In genomic region chr3:148211725-148212124, GRCh38 we compare ENCODE assay signal across 15 cellular contexts.
A peak's percentile ranks its signal among the peaks of the same experiment; 100 is the strongest.
DNase-seq lines count a peak whose midpoint lies in the region; ATAC-seq, FAIRE-seq and TF ChIP-seq lines count a peak whose summit lies in the region.
"Had no signal": no experiment of that assay in that cellular context is flagged by ENCODE, and none has a peak within 500 bp of the region (broad histone marks: within the 10 kb centered on the region; RNA-seq: fewer than 3 reads in every experiment).

No MANE protein-coding gene starts in this region.

- no peaks in the 10 kb centered on the region for H3K27me3 Mint-ChIP-seq in astrocyte (ENCODE audit: low read depth, unreplicated experiment)
- H3K27me3 Mint-ChIP-seq: activated CD4-positive, alpha-beta T cell treated with anti-CD3 and anti-CD28 coated beads, Interleukin-2, amount 10 ng/mL, durations not matched to agents 24 days and 14 days; activated naive CD8-positive, alpha-beta T cell treated with anti-CD3 and anti-CD28 coated beads, Interleukin-2, amount 10 ng/mL, durations not matched to agents 7 days and 5 days; stimulated activated naive CD8-positive, alpha-beta T cell treated with anti-CD3 and anti-CD28 coated beads, Interleukin-15, Interleukin-2, amounts not matched to agents 100 ng/mL and 50 ng/mL, for 24 hours had no signal

- H3K4me1 Mint-ChIP-seq in astrocyte (ENCODE audit: low read depth, unreplicated experiment), result peaks cover 8% of the 10 kb centered on the region
- H3K4me1 Mint-ChIP-seq: activated CD4-positive, alpha-beta T cell treated with anti-CD3 and anti-CD28 coated beads, Interleukin-2, amount 10 ng/mL, durations not matched to agents 24 days and 14 days; activated naive CD8-positive, alpha-beta T cell treated with anti-CD3 and anti-CD28 coated beads, Interleukin-2, amount 10 ng/mL, durations not matched to agents 7 days and 5 days had no signal

- H2AFZ ChIP-seq in astrocyte (ENCODE audit: low read depth, low read length) (no peak overlapping the region), Karpas-422 (ENCODE audit: low read length) (no peak overlapping the region)

- H3K9me3 Mint-ChIP-seq in astrocyte (ENCODE audit: unreplicated experiment), result no peaks in the 10 kb centered on the region
- H3K9me3 Mint-ChIP-seq: activated naive CD8-positive, alpha-beta T cell treated with anti-CD3 and anti-CD28 coated beads, Interleukin-2, amount 10 ng/mL, durations not matched to agents 7 days and 5 days had no signal

- H3K4me3 Mint-ChIP-seq in astrocyte (ENCODE audit: unreplicated experiment), result no peak overlapping the region
- H3K4me3 Mint-ChIP-seq: activated CD4-positive, alpha-beta T cell treated with anti-CD3 and anti-CD28 coated beads, Interleukin-2, amount 10 ng/mL, durations not matched to agents 24 days and 14 days; activated naive CD8-positive, alpha-beta T cell treated with anti-CD3 and anti-CD28 coated beads, Interleukin-2, amount 10 ng/mL, durations not matched to agents 7 days and 5 days; stimulated activated naive CD8-positive, alpha-beta T cell treated with anti-CD3 and anti-CD28 coated beads, Interleukin-15, Interleukin-2, amounts not matched to agents 100 ng/mL and 50 ng/mL, for 24 hours had no signal

- H3K27me3 ChIP-seq in astrocyte (ENCODE audit: insufficient read depth, low read length), result no peaks in the 10 kb centered on the region
- H3K27me3 ChIP-seq in prostate gland (replicated peaks; ENCODE audit: insufficient read depth), result no peaks in the 10 kb centered on the region
- H3K27me3 ChIP-seq in Karpas-422 (ENCODE audit: low read length), result no peaks in the 10 kb centered on the region

- FAIRE-seq in astrocyte (lab: Jason Lieb, UNC), result no peak

- TF ChIP-seq CTCF in astrocyte (IDR thresholded peaks at IDR 0.05; ENCODE audit: insufficient read depth, low read depth, low read length), result no peak
- TF ChIP-seq CTCF in prostate gland (IDR thresholded peaks at IDR 0.05), result no peak

- no peak overlapping the region for H3K4me3 ChIP-seq in astrocyte (ENCODE audit: insufficient read depth, low read depth, low read length)
- H3K4me3 ChIP-seq in skeletal muscle cell (ENCODE audit: low read depth, low read length), result no peak overlapping the region
- H3K4me3 ChIP-seq in prostate gland, result no peak overlapping the region
- no peak overlapping the region for H3K4me3 ChIP-seq in Karpas-422 (ENCODE audit: low read length)
- H3K4me3 ChIP-seq: skin epidermis had no signal

- H4K20me1 ChIP-seq in astrocyte (ENCODE audit: insufficient read depth, low read length) (no peaks in the 10 kb centered on the region), Karpas-422 (ENCODE audit: insufficient read depth, low read depth, low read length) (no peaks in the 10 kb centered on the region)

- H3K27ac ChIP-seq in astrocyte (ENCODE audit: low read depth, low read length), result no peak overlapping the region
- no peak overlapping the region for H3K27ac ChIP-seq in prostate gland
- H3K27ac ChIP-seq in Karpas-422 (ENCODE audit: low read length), result no peak overlapping the region
- H3K27ac ChIP-seq: KMS-11, skin epidermis had no signal

- no peak for TF ChIP-seq POLR2A in prostate gland (IDR thresholded peaks at IDR 0.05)

- H3K36me3 ChIP-seq in astrocyte (ENCODE audit: insufficient read depth, low read length) (no peaks in the 10 kb centered on the region), prostate gland (no peaks in the 10 kb centered on the region), Karpas-422 (ENCODE audit: insufficient read depth, low read length) (no peaks in the 10 kb centered on the region)

- H3K4me2 ChIP-seq in astrocyte (ENCODE audit: low read length) (no peak overlapping the region), Karpas-422 (ENCODE audit: low read depth, low read length, poor library complexity, severe bottlenecking) (no peak overlapping the region)
- H3K4me2 ChIP-seq: KMS-11 had no signal

- peak overlapping the region; percentile 42 for H3K27ac Mint-ChIP-seq in astrocyte (ENCODE audit: unreplicated experiment)
- H3K27ac Mint-ChIP-seq: activated CD4-positive, alpha-beta T cell treated with anti-CD3 and anti-CD28 coated beads, Interleukin-2, amount 10 ng/mL, durations not matched to agents 24 days and 14 days; activated naive CD8-positive, alpha-beta T cell treated with anti-CD3 and anti-CD28 coated beads, Interleukin-2, amount 10 ng/mL, durations not matched to agents 7 days and 5 days; stimulated activated naive CD8-positive, alpha-beta T cell treated with anti-CD3 and anti-CD28 coated beads, Interleukin-15, Interleukin-2, amounts not matched to agents 100 ng/mL and 50 ng/mL, for 24 hours had no signal

- no peaks in the 10 kb centered on the region for H3K79me2 ChIP-seq in astrocyte (ENCODE audit: insufficient read depth, low read length)
- H3K79me2 ChIP-seq in Karpas-422 (ENCODE audit: low read length), result no peaks in the 10 kb centered on the region

- DNase-seq in astrocyte (ENCODE audit: low read depth) (peak; percentile 43), skeletal muscle cell (ENCODE audit: low read depth) (peak; percentile 48), prostate gland (ENCODE audit: low spot score) (no peak), Karpas-422 (no peak)
- DNase-seq in stimulated activated CD4-positive, alpha-beta T cell treated with anti-CD3 and anti-CD28 coated beads, Interleukin-2, amount 100 ng/mL, for 24 hours, result no peak
- DNase-seq: activated CD4-positive, alpha-beta T cell treated with anti-CD3 and anti-CD28 coated beads, Interleukin-2, amount 10 ng/mL, durations not matched to agents 24 days and 14 days; activated naive CD8-positive, alpha-beta T cell treated with anti-CD3 and anti-CD28 coated beads, Interleukin-2, amount 10 ng/mL, durations not matched to agents 7 days and 5 days; DMS79 treated with DMSO at 0.1 percent for 48 hours; erythroblast had no signal

- H3K4me1 ChIP-seq in astrocyte (ENCODE audit: insufficient read depth, low read length), result no peaks in the 10 kb centered on the region
- no peaks in the 10 kb centered on the region for H3K4me1 ChIP-seq in prostate gland (replicated peaks)
- no peaks in the 10 kb centered on the region for H3K4me1 ChIP-seq in Karpas-422 (ENCODE audit: low read length)

- intact Hi-C loops in prostate gland (cut with DNase I), result no loop called here

- H3K36me3 Mint-ChIP-seq in astrocyte (ENCODE audit: low read depth, unreplicated experiment), result no peaks in the 10 kb centered on the region
- H3K36me3 Mint-ChIP-seq: activated naive CD8-positive, alpha-beta T cell treated with anti-CD3 and anti-CD28 coated beads, Interleukin-2, amount 10 ng/mL, durations not matched to agents 7 days and 5 days had no signal

- no peaks in the 10 kb centered on the region for H3K9me3 ChIP-seq in astrocyte (ENCODE audit: insufficient read depth, low read depth, low read length)
- no peaks in the 10 kb centered on the region for H3K9me3 ChIP-seq in prostate gland
- H3K9me3 ChIP-seq in Karpas-422 (ENCODE audit: low read length), result no peaks in the 10 kb centered on the region

- H3K9ac ChIP-seq in astrocyte (ENCODE audit: low read length), result no peak overlapping the region
- H3K9ac ChIP-seq in Karpas-422 (ENCODE audit: low read length), result no peak overlapping the region
- H3K9ac ChIP-seq: KMS-11 had no signal

- ATAC-seq in GM18909 (IDR thresholded peaks at IDR 0.05; ENCODE audit: poor library complexity, unreplicated experiment) (peak; percentile 94), HG03159 (IDR thresholded peaks at IDR 0.05; ENCODE audit: unreplicated experiment) (peak; percentile 89), HG02642 (IDR thresholded peaks at IDR 0.05; ENCODE audit: poor library complexity, unreplicated experiment) (no peak)

- 0 out of 2 replicates have a peak, but pooled peaks cover 3% of the 10 kb centered on the region for H3K9me2 ChIP-seq in Karpas-422 (replicated peaks; ENCODE audit: insufficient read depth, low read length)

Comparison
In these comparisons a context has a peak if more than half of its experiments do, and no peak if none do; other contexts are left out.
1. DNase-seq: peak in astrocyte (single experiment) and skeletal muscle cell (single experiment); none in prostate gland (single experiment), Karpas-422 (single experiment) and stimulated activated CD4-positive, alpha-beta T cell treated with anti-CD3 and anti-CD28 coated beads, Interleukin-2, amount 100 ng/mL, for 24 hours (0 of 2).